In the genomic region with DNA sequence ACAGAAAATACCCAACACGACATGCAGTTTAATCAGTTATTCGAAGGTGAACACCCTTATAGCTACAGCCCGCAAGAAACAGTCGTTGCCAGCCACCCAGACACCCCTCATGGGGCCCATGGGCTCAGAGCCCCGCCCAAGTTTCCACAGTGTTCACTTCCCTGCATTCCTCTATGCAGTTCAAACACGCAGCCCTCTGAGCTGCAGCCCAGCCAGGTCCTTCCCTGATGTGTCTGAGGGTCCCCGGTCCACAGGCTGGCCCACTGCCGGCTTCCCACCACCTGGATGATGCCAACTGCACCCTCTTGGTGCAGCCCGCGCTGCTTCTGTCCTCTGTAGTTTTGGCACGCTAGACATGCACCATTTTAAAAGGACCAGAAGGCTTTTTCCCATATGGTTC, we compare ENCODE assay signal across 19 cellular contexts.
"Had no signal": no experiment of that assay in that cellular context is flagged by ENCODE, and none has a peak within 500 bp of the region (broad histone marks: within the 10 kb centered on the region; RNA-seq: fewer than 3 reads in every experiment).

No MANE protein-coding gene starts in this region.

- H3K27me3 Mint-ChIP-seq: naive B cell, progenitor cell of endocrine pancreas had no signal

- H3K27ac ChIP-seq: coronary artery, heart left ventricle, pancreas, tibial artery, upper lobe of right lung had no signal

- DNase-seq: effector CD4-positive, alpha-beta T cell; foreskin melanocyte; heart left ventricle; hippocampal formation; kidney glomerular epithelial cell; mesendoderm; naive B cell; occipital lobe; pancreas; right cardiac atrium; small intestine; stimulated activated CD4-positive, alpha-beta T cell treated with anti-CD3 and anti-CD28 coated beads, Interleukin-12 subunit alpha, Interleukin-12 subunit beta, amount 100 ng/mL, for 4 hours; stimulated activated naive CD8-positive, alpha-beta T cell treated with anti-CD3 and anti-CD28 coated beads, Interleukin-15, Interleukin-2, amounts not matched to agents 100 U/mL and 50 U/mL, for 24 hours; tibial artery; upper lobe of right lung had no signal

- H3K36me3 ChIP-seq: pancreas, tibial artery, upper lobe of right lung had no signal

- H3K4me3 Mint-ChIP-seq: endodermal cell, naive B cell, nephron had no signal

- H3K4me3 ChIP-seq: coronary artery, heart left ventricle, pancreas, tibial artery, upper lobe of right lung had no signal

- ATAC-seq: heart left ventricle; pancreas; stimulated activated naive CD8-positive, alpha-beta T cell treated with anti-CD3 and anti-CD28 coated beads, Interleukin-15, Interleukin-2, amounts not matched to agents 100 U/mL and 50 U/mL, for 24 hours; upper lobe of right lung had no signal

- H3K9me3 Mint-ChIP-seq: nephron had no signal

- H3K4me1 ChIP-seq: upper lobe of right lung had no signal

- H3K27me3 ChIP-seq: heart left ventricle, pancreas, tibial artery, upper lobe of right lung had no signal

- H3K27ac Mint-ChIP-seq: endodermal cell had no signal

- H3K9me3 ChIP-seq: heart left ventricle, pancreas, tibial artery, upper lobe of right lung had no signal
